8 cellular contexts compared by ENCODE assay signal in genomic region chr6:41940759-41941279, GRCh38. TPM values are rescaled to one million over a fixed set of nuclear protein-coding genes. Genes with fewer than 3 reads are reported as not detected.
DNase-seq lines count a peak whose midpoint lies in the region; FAIRE-seq and TF ChIP-seq lines count a peak whose summit lies in the region.

No MANE protein-coding gene starts in this region.

- H3K9me3 ChIP-seq in kidney (ENCODE audit: control insufficient read depth in 1 of 2, low read length in 2 of 2): no peaks in the 10 kb centered on the region

- no peak for TF ChIP-seq CTCF in kidney (IDR thresholded peaks at IDR 0.05; ENCODE audit: borderline replicate concordance, extremely low read depth, insufficient read depth)

- DNase-seq in ELR (ENCODE audit: low read depth) (peak; percentile 63), HK-2 (ENCODE audit: unreplicated experiment) (peak; percentile 61), T-helper 22 cell (ENCODE audit: low read depth) (peak; percentile 49), caudate nucleus (lab: John Stamatoyannopoulos, UW) (peak in 51 of 61 donors; percentile 21 to 78 (median 51)), kidney (peak; percentile 87), SHP77 treated with DMSO at 0.1 percent for 48 hours (lab: John Stamatoyannopoulos, UW) (no peak), COLO829 (ENCODE audit: low spot score) (no peak)
- DNase-seq in stimulated activated CD4-positive, alpha-beta T cell treated with anti-CD3 and anti-CD28 coated beads, Interleukin-1b, Interleukin-23, amount 100 ng/mL, for 48 hours: peak; percentile 47

- no peak for FAIRE-seq in kidney (lab: Jason Lieb, UNC)

- H3K4me1 ChIP-seq in kidney (ENCODE audit: control insufficient read depth in 1 of 2, insufficient read depth in 1 of 2, low read depth in 1 of 2, low read length in 2 of 2): peaks cover 9 to 24% of the 10 kb centered on the region in 2 donors

- H3K36me3 ChIP-seq in kidney (ENCODE audit: control insufficient read depth in 1 of 2, insufficient read depth in 2 of 2, low read length in 2 of 2): peaks cover 0 to 9% of the 10 kb centered on the region in 2 donors

- H3K27ac ChIP-seq in caudate nucleus (ENCODE audit: low read depth, low read length) (peak overlapping the region; percentile 64), kidney (ENCODE audit: low read depth in 2 of 2, low read length in 2 of 2) (peak overlapping the region; percentile 43 to 55)

- H3K9ac ChIP-seq in kidney (ENCODE audit: low read length in 2 of 2): peak overlapping the region; percentile 48 to 68

- intact Hi-C loops in kidney (cut with DNase I): no loop called here

- peak overlapping the region; percentile 68 to 85 for H3K4me3 ChIP-seq in kidney (ENCODE audit: low read length in 2 of 2)

RNA-seq across cellular contexts. Expression of gene CCND3, which starts 0.8 kb away (rescaled TPM):
- 139 TPM for total RNA-seq in kidney
- polyA plus RNA-seq in kidney (ENCODE audit: insufficient read depth, low read depth, low replicate concordance): 42.1 TPM

RNA-seq across cellular contexts. Expression of gene BYSL, which starts 19.5 kb away (rescaled TPM):
- total RNA-seq in kidney: 14.3 TPM
- polyA plus RNA-seq in kidney (ENCODE audit: insufficient read depth, low read depth, low replicate concordance): 10.1 TPM

RNA-seq across cellular contexts. Expression of gene MED20, which starts 19.9 kb away (rescaled TPM):
- 22.0 TPM for total RNA-seq in kidney
- 15.1 TPM for polyA plus RNA-seq in kidney (ENCODE audit: insufficient read depth, low read depth, low replicate concordance)

RNA-seq across cellular contexts. Expression of gene USP49, which starts 45.6 kb away (rescaled TPM):
- 3.4 TPM for total RNA-seq in kidney
- 1.1 TPM for polyA plus RNA-seq in kidney (ENCODE audit: insufficient read depth, low read depth, low replicate concordance)

Comparison
In these comparisons a context has a peak if more than half of its experiments do, and no peak if none do; other contexts are left out.
1. DNase-seq: peak in ELR (single experiment), HK-2 (single experiment), T-helper 22 cell (single experiment), caudate nucleus (51 of 61), kidney (single experiment) and stimulated activated CD4-positive, alpha-beta T cell treated with anti-CD3 and anti-CD28 coated beads, Interleukin-1b, Interleukin-23, amount 100 ng/mL, for 48 hours (single experiment); none in SHP77 treated with DMSO at 0.1 percent for 48 hours (single experiment) and COLO829 (single experiment).